ENCODE assay signal across 18 cellular contexts in genomic region chr15:44527241-44527640, GRCh38. TPM values are rescaled to one million over a fixed set of nuclear protein-coding genes. Genes with fewer than 3 reads are reported as not detected.
DNase-seq lines count a peak whose midpoint lies in the region; ATAC-seq, FAIRE-seq and TF ChIP-seq lines count a peak whose summit lies in the region.
"Had no signal": no experiment of that assay in that cellular context is flagged by ENCODE, and none has a peak within 500 bp of the region (broad histone marks: within the 10 kb centered on the region; RNA-seq: fewer than 3 reads in every experiment).

No MANE protein-coding gene starts in this region.

- no peak for TF ChIP-seq POLR2A in H54 (IDR thresholded peaks at IDR 0.05; ENCODE audit: low read depth, low read length)

- H3K27ac Mint-ChIP-seq in T-helper 17 cell, result peak overlapping the region; percentile 37
- H3K27ac Mint-ChIP-seq in nephron progenitor cell, result peak overlapping the region; percentile 14

- peaks cover 8% of the 10 kb centered on the region for H3K4me1 Mint-ChIP-seq in T-helper 17 cell
- peaks cover 9% of the 10 kb centered on the region for H3K4me1 Mint-ChIP-seq in nephron progenitor cell

- H3K9me3 ChIP-seq in T-helper 17 cell (ENCODE audit: control insufficient read depth, low read length, poor library complexity, severe bottlenecking), result no peaks in the 10 kb centered on the region
- H3K9me3 ChIP-seq: Peyer's patch had no signal

- ATAC-seq in T-helper 17 cell (no peak), GM21723 (IDR thresholded peaks at IDR 0.05; ENCODE audit: unreplicated experiment) (no peak)
- ATAC-seq: HepG2, Right ventricle myocardium inferior had no signal

- H3K36me3 Mint-ChIP-seq in T-helper 17 cell (ENCODE audit: low read depth) (no peaks in the 10 kb centered on the region), nephron progenitor cell (ENCODE audit: low read depth) (peaks cover 19% of the 10 kb centered on the region)

- no peak overlapping the region for H3K4me3 Mint-ChIP-seq in T-helper 17 cell
- no peak overlapping the region for H3K4me3 Mint-ChIP-seq in nephron progenitor cell

- FAIRE-seq in H54 (lab: Jason Lieb, UNC), result peak; percentile 15
- FAIRE-seq: GM12892, HepG2 had no signal

- H3K9me3 Mint-ChIP-seq in nephron progenitor cell, result no peaks in the 10 kb centered on the region

- H3K27me3 Mint-ChIP-seq in T-helper 17 cell (no peaks in the 10 kb centered on the region), nephron progenitor cell (ENCODE audit: low read depth, poor library complexity) (peaks cover 3% of the 10 kb centered on the region)

- DNase-seq in H54 (ENCODE audit: insufficient read length, low spot score) (no peak), T-helper 17 cell (no peak), globus pallidus (ENCODE audit: low spot score) (peak; percentile 40), nephron progenitor cell (no peak), hepatic stellate cell (ENCODE audit: low spot score) (no peak), NCI-H146 (lab: John Stamatoyannopoulos, UW) (no peak)
- DNase-seq: ACHN; GOT3; KBM-7; NCI-H1105 treated with DMSO at 0.1 percent for 48 hours; NCI-H1694 treated with DMSO at 0.1 percent for 48 hours; NCI-H748 treated with DMSO at 0.1 percent for 48 hours; NK-92 treated with Interleukin-12 subunit alpha and Interleukin-12 subunit beta, amount 100 ng/mL, for 24 hours; Peyer's patch had no signal

- no peak for TF ChIP-seq CTCF in nephron progenitor cell (IDR thresholded peaks at IDR 0.05)

RNA-seq across cellular contexts. Expression of gene EIF3J, which starts 9.7 kb away (rescaled TPM):
- total RNA-seq in T-helper 17 cell, result 10 to 100 TPM; 52.7 to 73.1 TPM
